In the genomic region with DNA sequence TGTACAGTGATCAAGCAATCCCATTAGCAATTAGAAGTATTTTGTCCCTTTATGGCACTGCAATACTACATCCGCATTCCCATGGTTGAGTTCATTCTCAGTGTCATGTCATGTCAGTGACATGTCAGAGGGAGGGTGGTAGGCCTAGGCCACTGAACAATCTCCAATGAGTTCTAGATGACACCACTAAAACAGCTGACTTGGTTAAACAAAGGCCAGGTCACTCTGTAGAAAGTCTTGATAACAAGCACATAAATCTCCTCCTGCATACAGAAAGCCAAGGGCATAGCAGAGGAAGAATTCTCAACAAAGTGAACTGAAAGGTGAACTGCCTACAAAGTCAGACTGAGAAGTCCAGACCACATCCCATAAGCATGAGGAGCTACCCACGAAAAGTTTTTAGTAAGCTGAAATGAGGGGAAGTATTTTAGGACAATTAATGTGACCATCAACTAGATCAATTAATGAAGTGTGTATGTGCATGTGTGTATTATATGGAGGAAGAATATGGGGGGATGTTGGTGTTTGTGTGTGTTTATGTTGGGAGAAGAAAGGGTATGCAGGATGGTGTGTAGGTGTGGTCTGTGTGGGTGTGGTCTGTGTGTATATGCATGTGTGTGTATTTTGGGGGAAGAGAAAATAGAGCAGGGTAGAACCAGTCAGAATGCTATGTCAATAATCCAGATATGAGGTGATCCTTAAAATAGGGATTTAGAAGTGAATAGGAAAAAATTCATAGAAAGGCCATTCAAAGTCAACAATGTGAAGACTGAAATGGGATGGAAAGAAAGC, we compare ENCODE assay signal across 25 cellular contexts.
DNase-seq lines count a peak whose midpoint lies in the region; ATAC-seq and TF ChIP-seq lines count a peak whose summit lies in the region.
"Had no signal": no experiment of that assay in that cellular context is flagged by ENCODE, and none has a peak within 500 bp of the region (broad histone marks: within the 10 kb centered on the region; RNA-seq: fewer than 3 reads in every experiment).

No MANE protein-coding gene starts in this region.

- TF ChIP-seq CTCF in DOHH2 (IDR thresholded peaks at IDR 0.05; ENCODE audit: low read depth, low read length, poor library complexity, severe bottlenecking) (no peak), IMR-90 (conservative IDR thresholded peaks at IDR 0.05; ENCODE audit: low read depth, low read length) (no peak), psoas muscle (IDR thresholded peaks at IDR 0.05) (no peak)

- H3K4me2 ChIP-seq in DOHH2 (ENCODE audit: low read length) (peak overlapping the region; percentile 86), IMR-90 (ENCODE audit: low read depth, low read length) (no peak overlapping the region)
- H3K4me2 ChIP-seq: KMS-11, neural progenitor cell, PC-9 had no signal

- H3K9me3 ChIP-seq in DOHH2 (ENCODE audit: control insufficient read depth, insufficient read depth, low read length) (no peaks in the 10 kb centered on the region), IMR-90 (ENCODE audit: control insufficient read depth, insufficient read depth, low read length) (no peaks in the 10 kb centered on the region), psoas muscle (no peaks in the 10 kb centered on the region)
- H3K9me3 ChIP-seq: esophagus muscularis mucosa, gastroesophageal sphincter had no signal

- H4K8ac ChIP-seq in IMR-90 (ENCODE audit: low read depth in 2 of 2, low read length in 2 of 2): no peak overlapping the region

- no peak overlapping the region for H4K91ac ChIP-seq in IMR-90 (ENCODE audit: insufficient read depth, low read depth, low read length)

- in situ Hi-C loops in IMR-90 (cut with MboI; ENCODE audit: low sequenced_read_pairs): no loop called here

- DNase-seq in IMR-90: no peak
- DNase-seq in psoas muscle: no peak
- DNase-seq in AG08395 (ENCODE audit: low spot score): no peak
- no peak for DNase-seq in HuH-7 (ENCODE audit: low spot score)
- DNase-seq in central memory CD4-positive, alpha-beta T cell: no peak
- DNase-seq: activated CD4-positive, alpha-beta T cell treated with anti-CD3 and anti-CD28 coated beads, Interleukin-2, amount 50 U/mL, for 1 hour; activated naive CD4-positive, alpha-beta T cell treated with anti-CD3 and anti-CD28 coated beads, Interleukin-2, amount 50 U/mL, for 16 hours; aorta; cortex of kidney; MV-4-11; NCI-H2171; NCI-H524; PC-9; SHP77; WERI-Rb-1 had no signal

- H3K14ac ChIP-seq in IMR-90 (replicated peaks; ENCODE audit: low read depth, low read length): no peak overlapping the region

- no peak overlapping the region for H3K56ac ChIP-seq in IMR-90 (ENCODE audit: extremely low read depth, insufficient read depth, low read length)

- peak overlapping the region; percentile 51; the same call in 1 of the 2 replicates for H2AK5ac ChIP-seq in IMR-90 (ENCODE audit: low read depth, low read length)

- H4K5ac ChIP-seq in IMR-90 (ENCODE audit: low read depth, low read length): no peak overlapping the region

- H3K9ac ChIP-seq in IMR-90 (ENCODE audit: low read depth, low read length): no peak overlapping the region
- H3K9ac ChIP-seq: KMS-11, neural progenitor cell had no signal

- no peak for TF ChIP-seq RAD21 in IMR-90 (IDR thresholded peaks at IDR 0.05; ENCODE audit: low read length)

- no peak overlapping the region for H2AFZ ChIP-seq in IMR-90 (replicated peaks; ENCODE audit: low read length, poor library complexity)
- H2AFZ ChIP-seq: neural progenitor cell, PC-9 had no signal

- H3K79me1 ChIP-seq in IMR-90 (ENCODE audit: low read depth in 1 of 2, low read length in 2 of 2): peaks cover 16 to 20% of the 10 kb centered on the region in 2 experiments

- peaks cover 51% of the 10 kb centered on the region for H3F3A ChIP-seq in DOHH2 (ENCODE audit: control insufficient read depth, insufficient read depth)

- intact Hi-C loops in IMR-90 (cut with micrococcal nuclease): no loop called here
- intact Hi-C loops in psoas muscle (cut with DNase I): loop anchor here in 1 of 2 donors (5.0 kb wide), 2 partner anchors 33 to 42 kb away; no protein-coding TSS in a partner anchor

- H3K4me3 ChIP-seq in DOHH2 (ENCODE audit: low read length) (peak overlapping the region; percentile 45), IMR-90 (ENCODE audit: insufficient read depth, low read depth, low read length) (no peak overlapping the region), psoas muscle (no peak overlapping the region)
- H3K4me3 ChIP-seq: cardiac muscle cell, esophagus muscularis mucosa, gastroesophageal sphincter, lung, neural progenitor cell, PC-9, skin epidermis had no signal

- ATAC-seq in GM18868 (IDR thresholded peaks at IDR 0.05; ENCODE audit: unreplicated experiment) (peak; percentile 34), IMR-90 (ENCODE audit: low read depth) (no peak), psoas muscle (no peak)
- ATAC-seq: gastroesophageal sphincter, HCT116 had no signal

- no CpG with 5 or more reads among the region's 2 CpGs for WGBS in IMR-90 (ENCODE audit: extremely low coverage in 2 of 2, insufficient read length in 1 of 2), 2 experiments
- 60 to 88% (median 83%) methylated on average over 2 of the region's 2 CpGs for WGBS in psoas muscle, 3 donors

- 0 out of 3 replicates have a peak overlapping the region, but pooled peaks have one; percentile 21 for H2BK15ac ChIP-seq in IMR-90 (ENCODE audit: low read depth, low read length)

- no peaks in the 10 kb centered on the region for H4K20me1 ChIP-seq in DOHH2 (ENCODE audit: control insufficient read depth, insufficient read depth, low read depth, low read length)
- no peaks in the 10 kb centered on the region for H4K20me1 ChIP-seq in IMR-90 (ENCODE audit: insufficient read depth, low read length)

- no peak overlapping the region for H2BK120ac ChIP-seq in IMR-90 (ENCODE audit: low read depth, low read length)

- dilution Hi-C loops in IMR-90 (cut with HindIII; ENCODE audit: low sequenced_read_pairs, unreplicated experiment): no loop called here

- POLR2A ChIA-PET in IMR-90 (lab: Charles Lee; ENCODE audit: unreplicated experiment): no interaction called here

- H3K4me1 ChIP-seq in DOHH2 (ENCODE audit: control insufficient read depth, low read length): peaks cover 84% of the 10 kb centered on the region
- peaks cover 11% of the 10 kb centered on the region for H3K4me1 ChIP-seq in IMR-90 (ENCODE audit: control insufficient read depth, insufficient read depth, low read length)
- peaks cover 44% of the 10 kb centered on the region for H3K4me1 ChIP-seq in psoas muscle

- no peaks in the 10 kb centered on the region for H3K9me2 ChIP-seq in DOHH2 (replicated peaks; ENCODE audit: control insufficient read depth, low read length)

- no peak overlapping the region for H2AK9ac ChIP-seq in IMR-90 (replicated peaks; ENCODE audit: low read depth, low read length, poor library complexity)

- H3K27me3 ChIP-seq in DOHH2 (ENCODE audit: control insufficient read depth, low read length): no peaks in the 10 kb centered on the region
- H3K27me3 ChIP-seq in IMR-90 (ENCODE audit: control insufficient read depth, insufficient read depth, low read length): no peaks in the 10 kb centered on the region
- no peaks in the 10 kb centered on the region for H3K27me3 ChIP-seq in psoas muscle (ENCODE audit: insufficient read depth in 3 of 3, low read length in 2 of 3)
- H3K27me3 ChIP-seq: cardiac muscle cell, esophagus muscularis mucosa, gastroesophageal sphincter, neural progenitor cell had no signal

- no peak overlapping the region for H3K4ac ChIP-seq in IMR-90 (ENCODE audit: low read depth, low read length)

- H3K18ac ChIP-seq in IMR-90 (ENCODE audit: low read depth, low read length): no peak overlapping the region

- H3K79me2 ChIP-seq in DOHH2 (ENCODE audit: control insufficient read depth, low read length): peaks cover 93% of the 10 kb centered on the region

- no peak for TF ChIP-seq POLR2A in IMR-90 (IDR thresholded peaks at IDR 0.05; ENCODE audit: low read depth, low read length)

- H3K9me1 ChIP-seq in IMR-90 (ENCODE audit: insufficient read depth, low read length): peaks cover 15% of the 10 kb centered on the region

- CTCF ChIA-PET in IMR-90 (lab: Yijun Ruan, JAX): interaction anchor here (0.6 kb wide), 1 partner anchor 36 kb away, joined by 3 read pairs; no protein-coding TSS in a partner anchor

- no peak overlapping the region for H2BK20ac ChIP-seq in IMR-90 (ENCODE audit: low read depth, low read length)

- peaks cover 28% of the 10 kb centered on the region for H3K36me3 ChIP-seq in DOHH2 (ENCODE audit: control insufficient read depth, low read length)
- no peaks in the 10 kb centered on the region for H3K36me3 ChIP-seq in IMR-90 (ENCODE audit: control insufficient read depth, insufficient read depth, low read length)
- H3K36me3 ChIP-seq in psoas muscle (ENCODE audit: insufficient read depth in 1 of 2, low read depth in 1 of 2): no peaks in the 10 kb centered on the region
- H3K36me3 ChIP-seq: cardiac muscle cell, esophagus muscularis mucosa, gastroesophageal sphincter, neural progenitor cell, WERI-Rb-1 had no signal

- H3K27ac ChIP-seq in DOHH2 (ENCODE audit: low read depth, low read length): peak overlapping the region; percentile 97
- H3K27ac ChIP-seq in IMR-90 (ENCODE audit: insufficient read depth, low read length): no peak overlapping the region
- peak overlapping the region; percentile 87 for H3K27ac ChIP-seq in psoas muscle
- H3K27ac ChIP-seq: cardiac muscle cell, esophagus muscularis mucosa, gastroesophageal sphincter, KMS-11, neural progenitor cell, PC-9, skin epidermis, WERI-Rb-1 had no signal

- H2BK5ac ChIP-seq in IMR-90 (ENCODE audit: low read depth, low read length, poor library complexity, severe bottlenecking): peak overlapping the region; percentile 50

- no peak overlapping the region for H3K23ac ChIP-seq in IMR-90 (ENCODE audit: low read depth, low read length)

- no TSS peak for BruUV-seq in IMR-90 (replicated peaks; lab: Mats Ljungman, UMichigan)

TF ChIP-seq in IMR-90, 13 proteins besides CTCF, POLR2A, EP300 and RAD21:
- no peak for TF ChIP-seq SMC3 (IDR thresholded peaks at IDR 0.05; ENCODE audit: low read depth, low read length)
- TF ChIP-seq ELK1 (IDR thresholded peaks at IDR 0.05; ENCODE audit: borderline replicate concordance, low read depth, low read length): no peak
TF ChIP-seq in IMR-90: peak in this region for 0.
